Comparison of ENCODE assay signal across 8 cellular contexts in genomic region chr5:138503487-138504270, GRCh38. TPM values are rescaled to one million over a fixed set of nuclear protein-coding genes. Genes with fewer than 3 reads are reported as not detected.
DNase-seq lines count a peak whose midpoint lies in the region; ATAC-seq, FAIRE-seq and TF ChIP-seq lines count a peak whose summit lies in the region.

No MANE protein-coding gene starts in this region.

- POLR2A ChIA-PET in CD8-positive, alpha-beta T cell (lab: Charles Lee) = interaction anchor here (0.6 to 1.1 kb wide), 4 partner anchors 41 to 919 kb away, joined by 3 to 4 read pairs (median 3); no protein-coding TSS in a partner anchor

- H3K9me3 Mint-ChIP-seq in CD8-positive, alpha-beta T cell = no peaks in the 10 kb centered on the region
- H3K9me3 Mint-ChIP-seq in glutamatergic neuron (ENCODE audit: unreplicated experiment) = no peaks in the 10 kb centered on the region

- intact Hi-C loops in CD8-positive, alpha-beta T cell (cut with DNase I, micrococcal nuclease) = loop anchor here (1.0 to 5.0 kb wide), 4 partner anchors 39 to 323 kb away; no protein-coding TSS in a partner anchor
- intact Hi-C loops in pancreas (cut with DNase I) = loop anchor here (5.0 to 10.0 kb wide), 3 partner anchors 49 to 56 kb away; no protein-coding TSS in a partner anchor

- CTCF ChIA-PET in CD8-positive, alpha-beta T cell (lab: Charles Lee) = interaction anchor here (0.7 to 12.4 kb wide), 27 partner anchors 9 to 325 kb away, joined by 3 to 291 read pairs (median 5); partner anchors contain the start of genes BRD8, EGR1, KIF20A and REEP2

- DNase-seq in CD8-positive, alpha-beta T cell = peak in 3 of 7 experiments; percentile 2 to 36 (median 24)
- DNase-seq in GM19240 (ENCODE audit: insufficient read length, low spot score) (peak; percentile 28), NCI-H2227 treated with DMSO at 0.1 percent for 48 hours (lab: John Stamatoyannopoulos, UW) (peak; percentile 56), adipocyte (ENCODE audit: low read depth) (peak; percentile 86), glutamatergic neuron (no peak), pancreas (peak in 1 of 6 donors; percentile 53), KG1 (lab: John Stamatoyannopoulos, UW) (no peak)

- no peak overlapping the region for H3K27ac Mint-ChIP-seq in CD8-positive, alpha-beta T cell
- H3K27ac Mint-ChIP-seq in glutamatergic neuron (ENCODE audit: unreplicated experiment) = no peak overlapping the region

- FAIRE-seq in pancreas (lab: Jason Lieb, UNC) = no peak

- H3K4me1 Mint-ChIP-seq in CD8-positive, alpha-beta T cell (ENCODE audit: low read depth) = peaks cover 2% of the 10 kb centered on the region
- H3K4me1 Mint-ChIP-seq in glutamatergic neuron (ENCODE audit: low read depth, unreplicated experiment) = no peaks in the 10 kb centered on the region

- H3K27me3 Mint-ChIP-seq in CD8-positive, alpha-beta T cell (ENCODE audit: low read depth) = no peaks in the 10 kb centered on the region
- peaks cover 2% of the 10 kb centered on the region for H3K27me3 Mint-ChIP-seq in glutamatergic neuron (ENCODE audit: unreplicated experiment)

- peaks cover 19% of the 10 kb centered on the region for H3K36me3 Mint-ChIP-seq in CD8-positive, alpha-beta T cell
- H3K36me3 Mint-ChIP-seq in glutamatergic neuron (ENCODE audit: unreplicated experiment) = no peaks in the 10 kb centered on the region

- no peak overlapping the region for H3K4me3 ChIP-seq in CD8-positive, alpha-beta T cell (ENCODE audit: low read depth, low read length)
- H3K4me3 ChIP-seq in adipocyte (ENCODE audit: low read length) (no peak overlapping the region), pancreas (no peak overlapping the region)

- no peaks in the 10 kb centered on the region for H3K9me3 ChIP-seq in CD8-positive, alpha-beta T cell (ENCODE audit: low read length)
- H3K9me3 ChIP-seq in adipocyte (ENCODE audit: control insufficient read depth, low read length) = no peaks in the 10 kb centered on the region
- H3K9me3 ChIP-seq in pancreas = no peaks in the 10 kb centered on the region

- H3K27me3 ChIP-seq in CD8-positive, alpha-beta T cell (ENCODE audit: insufficient read depth, low read length) = no peaks in the 10 kb centered on the region
- H3K27me3 ChIP-seq in adipocyte (replicated peaks; ENCODE audit: control insufficient read depth, insufficient read depth, low read length) (no peaks in the 10 kb centered on the region), pancreas (no peaks in the 10 kb centered on the region)

- no peak overlapping the region for H3K27ac ChIP-seq in CD8-positive, alpha-beta T cell (ENCODE audit: low read depth, low read length)
- no peak overlapping the region for H3K27ac ChIP-seq in pancreas

- no peaks in the 10 kb centered on the region for H3K4me1 ChIP-seq in CD8-positive, alpha-beta T cell (ENCODE audit: insufficient read depth, low read length)
- H3K4me1 ChIP-seq in adipocyte (ENCODE audit: control insufficient read depth, insufficient read depth, low read length) (peaks cover 30% of the 10 kb centered on the region), pancreas (peaks cover 0 to 6% (median 0%) of the 10 kb centered on the region in 3 donors)

- WGBS in pancreas, 2 donors = 22% methylated on average over 6 of the region's 6 CpGs

- peak; percentile 72 for TF ChIP-seq CTCF in CD8-positive, alpha-beta T cell (IDR thresholded peaks at IDR 0.05)
- peak; percentile 69 for TF ChIP-seq CTCF in glutamatergic neuron (IDR thresholded peaks at IDR 0.05; ENCODE audit: partially characterized antibody, unreplicated experiment)
- TF ChIP-seq CTCF in pancreas (IDR thresholded peaks at IDR 0.05) = peak; percentile 63 to 77 (median 68)

- H3K9ac ChIP-seq in adipocyte (ENCODE audit: low read length) = no peak overlapping the region

- no peak overlapping the region for H3K4me3 Mint-ChIP-seq in CD8-positive, alpha-beta T cell
- H3K4me3 Mint-ChIP-seq in glutamatergic neuron (ENCODE audit: unreplicated experiment) = no peak overlapping the region

- H3K36me3 ChIP-seq in CD8-positive, alpha-beta T cell (ENCODE audit: insufficient read depth, low read length) = peaks cover 6% of the 10 kb centered on the region
- H3K36me3 ChIP-seq in adipocyte (ENCODE audit: control insufficient read depth, insufficient read depth, low read length, severe bottlenecking) = peaks cover 24% of the 10 kb centered on the region
- peaks cover 0 to 14% (median 0%) of the 10 kb centered on the region in 3 donors for H3K36me3 ChIP-seq in pancreas

- peak; percentile 79 for ATAC-seq in CD8-positive, alpha-beta T cell
- ATAC-seq in pancreas = peak; percentile 82 to 96 (median 89)
- no peak for ATAC-seq in GM18909 (IDR thresholded peaks at IDR 0.05; ENCODE audit: poor library complexity, unreplicated experiment)

RNA-seq across cellular contexts. Expression of gene EGR1, which starts 38.4 kb away (rescaled TPM):
- total RNA-seq in CD8-positive, alpha-beta T cell = 10 to 100 TPM; 12.1 to 12.7 TPM
- 1.3 TPM for total RNA-seq in glutamatergic neuron (ENCODE audit: unreplicated experiment)
- 10 to 100 TPM; 16.4 to 33.0 (median 26.9) TPM for total RNA-seq in pancreas
- 100 to 1,000 TPM in 1 of 2 donors, 10 to 100 TPM in 1; 41.0 to 120 TPM for polyA plus RNA-seq in pancreas

RNA-seq across cellular contexts. Expression of gene ETF1, which starts 39.4 kb away (rescaled TPM):
- 100 to 1,000 TPM; 241 to 247 TPM for total RNA-seq in CD8-positive, alpha-beta T cell
- total RNA-seq in glutamatergic neuron (ENCODE audit: unreplicated experiment) = 70.4 TPM
- 10 to 100 TPM; 29.9 to 54.0 (median 36.4) TPM for total RNA-seq in pancreas
- 10 to 100 TPM; 14.7 to 30.5 TPM for polyA plus RNA-seq in pancreas

Comparison
In these comparisons a context has a peak if more than half of its experiments do, and no peak if none do; other contexts are left out.
1. DNase-seq: peak in GM19240 (single experiment), NCI-H2227 treated with DMSO at 0.1 percent for 48 hours (single experiment) and adipocyte (single experiment); none in glutamatergic neuron (single experiment) and KG1 (single experiment).
2. Peak in every context shown above with its lines, with median percentiles within 50 percentile points of each other: CTCF ChIP-seq.